In the genomic region with DNA sequence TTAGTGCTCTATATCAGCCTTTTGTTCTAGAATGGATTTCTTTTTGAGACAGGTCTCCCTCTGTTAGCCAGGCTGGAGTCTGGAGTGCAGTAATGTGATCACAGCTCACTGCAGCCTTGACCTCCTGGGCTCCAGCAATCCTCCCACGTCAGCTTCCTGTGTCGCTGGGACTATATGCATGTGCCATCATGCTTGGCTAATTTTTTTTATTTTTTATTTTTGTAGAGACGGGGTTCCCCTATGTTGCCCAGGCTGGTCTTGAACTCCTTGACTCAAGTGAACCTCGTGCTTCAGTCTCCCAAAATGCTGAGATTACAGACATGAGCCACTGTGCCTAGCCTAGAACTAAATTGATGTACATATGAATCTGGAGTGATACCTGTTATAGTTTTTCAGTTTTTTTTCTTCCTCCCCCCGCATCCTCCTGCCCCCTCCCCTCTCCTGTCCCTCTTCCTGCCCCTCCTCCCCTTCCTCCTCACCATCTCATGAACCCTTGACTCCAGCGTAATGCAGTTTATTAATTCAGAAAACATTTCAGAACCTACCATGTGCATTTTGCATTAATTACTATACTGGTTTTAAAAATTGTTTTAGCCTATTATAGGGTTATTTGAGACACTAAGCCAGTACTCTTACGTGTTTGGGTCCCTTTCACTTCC, we compare ENCODE assay signal across 1 cellular context.
TF ChIP-seq lines count a peak whose summit lies in the region.

No MANE protein-coding gene starts in this region.

TF ChIP-seq in GM12878, 131 proteins besides CTCF, POLR2A, EP300 and RAD21 (continued from another document):
- TF ChIP-seq, protein P1, sequence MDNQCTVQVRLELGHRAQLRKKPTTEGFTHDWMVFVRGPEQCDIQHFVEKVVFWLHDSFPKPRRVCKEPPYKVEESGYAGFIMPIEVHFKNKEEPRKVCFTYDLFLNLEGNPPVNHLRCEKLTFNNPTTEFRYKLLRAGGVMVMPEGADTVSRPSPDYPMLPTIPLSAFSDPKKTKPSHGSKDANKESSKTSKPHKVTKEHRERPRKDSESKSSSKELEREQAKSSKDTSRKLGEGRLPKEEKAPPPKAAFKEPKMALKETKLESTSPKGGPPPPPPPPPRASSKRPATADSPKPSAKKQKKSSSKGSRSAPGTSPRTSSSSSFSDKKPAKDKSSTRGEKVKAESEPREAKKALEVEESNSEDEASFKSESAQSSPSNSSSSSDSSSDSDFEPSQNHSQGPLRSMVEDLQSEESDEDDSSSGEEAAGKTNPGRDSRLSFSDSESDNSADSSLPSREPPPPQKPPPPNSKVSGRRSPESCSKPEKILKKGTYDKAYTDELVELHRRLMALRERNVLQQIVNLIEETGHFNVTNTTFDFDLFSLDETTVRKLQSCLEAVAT (IDR thresholded peaks at IDR 0.05) = 0 out of 2 replicates have a peak, but pooled peaks have one; percentile 19
- TF ChIP-seq EED (IDR thresholded peaks at IDR 0.05; ENCODE audit: low read depth) = peak; percentile 78
- TF ChIP-seq SMARCA5 (IDR thresholded peaks at IDR 0.05) = no peak
- TF ChIP-seq NR2F1 (conservative IDR thresholded peaks at IDR 0.05) = peak; percentile 43; the same call in 1 of the 2 replicates
- TF ChIP-seq NBN (IDR thresholded peaks at IDR 0.05) = peak; percentile 64
- TF ChIP-seq CREM (IDR thresholded peaks at IDR 0.05; ENCODE audit: low read depth) = peak; percentile 73; the same call in 1 of the 2 replicates
- peak in 1 of 2 experiments; percentile 41; a peak in 1 of 3 replicates for TF ChIP-seq EGR1 (IDR thresholded peaks at IDR 0.05; ENCODE audit: borderline replicate concordance in 1 of 2, low read depth in 2 of 2, low read length in 2 of 2)
- TF ChIP-seq, protein P2, sequence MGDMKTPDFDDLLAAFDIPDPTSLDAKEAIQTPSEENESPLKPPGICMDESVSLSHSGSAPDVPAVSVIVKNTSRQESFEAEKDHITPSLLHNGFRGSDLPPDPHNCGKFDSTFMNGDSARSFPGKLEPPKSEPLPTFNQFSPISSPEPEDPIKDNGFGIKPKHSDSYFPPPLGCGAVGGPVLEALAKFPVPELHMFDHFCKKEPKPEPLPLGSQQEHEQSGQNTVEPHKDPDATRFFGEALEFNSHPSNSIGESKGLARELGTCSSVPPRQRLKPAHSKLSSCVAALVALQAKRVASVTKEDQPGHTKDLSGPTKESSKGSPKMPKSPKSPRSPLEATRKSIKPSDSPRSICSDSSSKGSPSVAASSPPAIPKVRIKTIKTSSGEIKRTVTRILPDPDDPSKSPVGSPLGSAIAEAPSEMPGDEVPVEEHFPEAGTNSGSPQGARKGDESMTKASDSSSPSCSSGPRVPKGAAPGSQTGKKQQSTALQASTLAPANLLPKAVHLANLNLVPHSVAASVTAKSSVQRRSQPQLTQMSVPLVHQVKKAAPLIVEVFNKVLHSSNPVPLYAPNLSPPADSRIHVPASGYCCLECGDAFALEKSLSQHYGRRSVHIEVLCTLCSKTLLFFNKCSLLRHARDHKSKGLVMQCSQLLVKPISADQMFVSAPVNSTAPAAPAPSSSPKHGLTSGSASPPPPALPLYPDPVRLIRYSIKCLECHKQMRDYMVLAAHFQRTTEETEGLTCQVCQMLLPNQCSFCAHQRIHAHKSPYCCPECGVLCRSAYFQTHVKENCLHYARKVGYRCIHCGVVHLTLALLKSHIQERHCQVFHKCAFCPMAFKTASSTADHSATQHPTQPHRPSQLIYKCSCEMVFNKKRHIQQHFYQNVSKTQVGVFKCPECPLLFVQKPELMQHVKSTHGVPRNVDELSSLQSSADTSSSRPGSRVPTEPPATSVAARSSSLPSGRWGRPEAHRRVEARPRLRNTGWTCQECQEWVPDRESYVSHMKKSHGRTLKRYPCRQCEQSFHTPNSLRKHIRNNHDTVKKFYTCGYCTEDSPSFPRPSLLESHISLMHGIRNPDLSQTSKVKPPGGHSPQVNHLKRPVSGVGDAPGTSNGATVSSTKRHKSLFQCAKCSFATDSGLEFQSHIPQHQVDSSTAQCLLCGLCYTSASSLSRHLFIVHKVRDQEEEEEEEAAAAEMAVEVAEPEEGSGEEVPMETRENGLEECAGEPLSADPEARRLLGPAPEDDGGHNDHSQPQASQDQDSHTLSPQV (IDR thresholded peaks at IDR 0.05) = no peak
- no peak for TF ChIP-seq RFX5 (IDR thresholded peaks at IDR 0.05; ENCODE audit: low read depth, low read length)
- peak; percentile 48; the same call in 1 of the 2 replicates for TF ChIP-seq ZNF384 (IDR thresholded peaks at IDR 0.05; ENCODE audit: borderline replicate concordance, low read depth, low read length)
- TF ChIP-seq, protein P3, sequence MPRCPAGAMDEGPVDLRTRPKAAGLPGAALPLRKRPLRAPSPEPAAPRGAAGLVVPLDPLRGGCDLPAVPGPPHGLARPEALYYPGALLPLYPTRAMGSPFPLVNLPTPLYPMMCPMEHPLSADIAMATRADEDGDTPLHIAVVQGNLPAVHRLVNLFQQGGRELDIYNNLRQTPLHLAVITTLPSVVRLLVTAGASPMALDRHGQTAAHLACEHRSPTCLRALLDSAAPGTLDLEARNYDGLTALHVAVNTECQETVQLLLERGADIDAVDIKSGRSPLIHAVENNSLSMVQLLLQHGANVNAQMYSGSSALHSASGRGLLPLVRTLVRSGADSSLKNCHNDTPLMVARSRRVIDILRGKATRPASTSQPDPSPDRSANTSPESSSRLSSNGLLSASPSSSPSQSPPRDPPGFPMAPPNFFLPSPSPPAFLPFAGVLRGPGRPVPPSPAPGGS (IDR thresholded peaks at IDR 0.05; ENCODE audit: borderline replicate concordance, insufficient read depth, low read depth, low read length, poor library complexity, severe bottlenecking) = peak; percentile 52
- TF ChIP-seq PAX5 (IDR thresholded peaks at IDR 0.05; ENCODE audit: borderline replicate concordance, low read depth, low read length) = 0 out of 2 replicates have a peak, but pooled peaks have one; percentile 60
- TF ChIP-seq, protein P4, sequence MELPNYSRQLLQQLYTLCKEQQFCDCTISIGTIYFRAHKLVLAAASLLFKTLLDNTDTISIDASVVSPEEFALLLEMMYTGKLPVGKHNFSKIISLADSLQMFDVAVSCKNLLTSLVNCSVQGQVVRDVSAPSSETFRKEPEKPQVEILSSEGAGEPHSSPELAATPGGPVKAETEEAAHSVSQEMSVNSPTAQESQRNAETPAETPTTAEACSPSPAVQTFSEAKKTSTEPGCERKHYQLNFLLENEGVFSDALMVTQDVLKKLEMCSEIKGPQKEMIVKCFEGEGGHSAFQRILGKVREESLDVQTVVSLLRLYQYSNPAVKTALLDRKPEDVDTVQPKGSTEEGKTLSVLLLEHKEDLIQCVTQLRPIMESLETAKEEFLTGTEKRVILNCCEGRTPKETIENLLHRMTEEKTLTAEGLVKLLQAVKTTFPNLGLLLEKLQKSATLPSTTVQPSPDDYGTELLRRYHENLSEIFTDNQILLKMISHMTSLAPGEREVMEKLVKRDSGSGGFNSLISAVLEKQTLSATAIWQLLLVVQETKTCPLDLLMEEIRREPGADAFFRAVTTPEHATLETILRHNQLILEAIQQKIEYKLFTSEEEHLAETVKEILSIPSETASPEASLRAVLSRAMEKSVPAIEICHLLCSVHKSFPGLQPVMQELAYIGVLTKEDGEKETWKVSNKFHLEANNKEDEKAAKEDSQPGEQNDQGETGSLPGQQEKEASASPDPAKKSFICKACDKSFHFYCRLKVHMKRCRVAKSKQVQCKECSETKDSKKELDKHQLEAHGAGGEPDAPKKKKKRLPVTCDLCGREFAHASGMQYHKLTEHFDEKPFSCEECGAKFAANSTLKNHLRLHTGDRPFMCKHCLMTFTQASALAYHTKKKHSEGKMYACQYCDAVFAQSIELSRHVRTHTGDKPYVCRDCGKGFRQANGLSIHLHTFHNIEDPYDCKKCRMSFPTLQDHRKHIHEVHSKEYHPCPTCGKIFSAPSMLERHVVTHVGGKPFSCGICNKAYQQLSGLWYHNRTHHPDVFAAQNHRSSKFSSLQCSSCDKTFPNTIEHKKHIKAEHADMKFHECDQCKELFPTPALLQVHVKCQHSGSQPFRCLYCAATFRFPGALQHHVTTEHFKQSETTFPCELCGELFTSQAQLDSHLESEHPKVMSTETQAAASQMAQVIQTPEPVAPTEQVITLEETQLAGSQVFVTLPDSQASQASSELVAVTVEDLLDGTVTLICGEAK (IDR thresholded peaks at IDR 0.05; ENCODE audit: borderline replicate concordance) = no peak
- TF ChIP-seq TARDBP (IDR thresholded peaks at IDR 0.05; ENCODE audit: borderline replicate concordance) = no peak
- peak; percentile 15 for TF ChIP-seq MEF2B (IDR thresholded peaks at IDR 0.05; ENCODE audit: partially characterized antibody, poor library complexity, severe bottlenecking)
- TF ChIP-seq POU2F2 (IDR thresholded peaks at IDR 0.05; ENCODE audit: borderline replicate concordance, low read depth, low read length) = peak; percentile 82; the same call in 1 of the 3 replicates
- TF ChIP-seq ETV6 (conservative IDR thresholded peaks at IDR 0.05 in 1 of 2, IDR thresholded peaks at IDR 0.05 in 1 of 2; ENCODE audit: borderline replicate concordance in 1 of 2, low read depth in 1 of 2) = 0 out of 4 replicates have a peak, but pooled peaks of 1 of the 2 experiments have one; percentile 16
- TF ChIP-seq NR2C2 (IDR thresholded peaks at IDR 0.05; ENCODE audit: borderline replicate concordance, control insufficient read depth, insufficient read length, low read depth) = no peak
- TF ChIP-seq, protein P5, sequence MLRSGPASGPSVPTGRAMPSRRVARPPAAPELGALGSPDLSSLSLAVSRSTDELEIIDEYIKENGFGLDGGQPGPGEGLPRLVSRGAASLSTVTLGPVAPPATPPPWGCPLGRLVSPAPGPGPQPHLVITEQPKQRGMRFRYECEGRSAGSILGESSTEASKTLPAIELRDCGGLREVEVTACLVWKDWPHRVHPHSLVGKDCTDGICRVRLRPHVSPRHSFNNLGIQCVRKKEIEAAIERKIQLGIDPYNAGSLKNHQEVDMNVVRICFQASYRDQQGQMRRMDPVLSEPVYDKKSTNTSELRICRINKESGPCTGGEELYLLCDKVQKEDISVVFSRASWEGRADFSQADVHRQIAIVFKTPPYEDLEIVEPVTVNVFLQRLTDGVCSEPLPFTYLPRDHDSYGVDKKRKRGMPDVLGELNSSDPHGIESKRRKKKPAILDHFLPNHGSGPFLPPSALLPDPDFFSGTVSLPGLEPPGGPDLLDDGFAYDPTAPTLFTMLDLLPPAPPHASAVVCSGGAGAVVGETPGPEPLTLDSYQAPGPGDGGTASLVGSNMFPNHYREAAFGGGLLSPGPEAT (IDR thresholded peaks at IDR 0.05; ENCODE audit: low read depth) = peak; percentile 67; the same call in 1 of the 2 replicates
- TF ChIP-seq MEF2A (IDR thresholded peaks at IDR 0.05; ENCODE audit: insufficient read depth, low read depth, low read length) = peak; percentile 19; the same call in 1 of the 2 replicates
- TF ChIP-seq BHLHE40 (IDR thresholded peaks at IDR 0.05; ENCODE audit: borderline replicate concordance in 1 of 2, low read depth in 2 of 2, low read length in 1 of 2) = peak; percentile 52 to 80; a peak in 3 of 4 replicates
- no peak for TF ChIP-seq TBL1XR1 (IDR thresholded peaks at IDR 0.05; ENCODE audit: low read depth, low read length)
- peak; percentile 61; the same call in 1 of the 2 replicates for TF ChIP-seq CREB1 (IDR thresholded peaks at IDR 0.05; ENCODE audit: low read depth)
- TF ChIP-seq POLR2AphosphoS5 (IDR thresholded peaks at IDR 0.05; ENCODE audit: low read length) = no peak
- TF ChIP-seq NFIC (IDR thresholded peaks at IDR 0.05; ENCODE audit: low read depth, low read length) = peak; percentile 58; the same call in 1 of the 2 replicates
- TF ChIP-seq, protein P6, sequence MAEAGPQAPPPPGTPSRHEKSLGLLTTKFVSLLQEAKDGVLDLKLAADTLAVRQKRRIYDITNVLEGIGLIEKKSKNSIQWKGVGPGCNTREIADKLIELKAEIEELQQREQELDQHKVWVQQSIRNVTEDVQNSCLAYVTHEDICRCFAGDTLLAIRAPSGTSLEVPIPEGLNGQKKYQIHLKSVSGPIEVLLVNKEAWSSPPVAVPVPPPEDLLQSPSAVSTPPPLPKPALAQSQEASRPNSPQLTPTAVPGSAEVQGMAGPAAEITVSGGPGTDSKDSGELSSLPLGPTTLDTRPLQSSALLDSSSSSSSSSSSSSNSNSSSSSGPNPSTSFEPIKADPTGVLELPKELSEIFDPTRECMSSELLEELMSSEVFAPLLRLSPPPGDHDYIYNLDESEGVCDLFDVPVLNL (IDR thresholded peaks at IDR 0.05; ENCODE audit: low read depth, low read length) = no peak
- TF ChIP-seq, protein P7, sequence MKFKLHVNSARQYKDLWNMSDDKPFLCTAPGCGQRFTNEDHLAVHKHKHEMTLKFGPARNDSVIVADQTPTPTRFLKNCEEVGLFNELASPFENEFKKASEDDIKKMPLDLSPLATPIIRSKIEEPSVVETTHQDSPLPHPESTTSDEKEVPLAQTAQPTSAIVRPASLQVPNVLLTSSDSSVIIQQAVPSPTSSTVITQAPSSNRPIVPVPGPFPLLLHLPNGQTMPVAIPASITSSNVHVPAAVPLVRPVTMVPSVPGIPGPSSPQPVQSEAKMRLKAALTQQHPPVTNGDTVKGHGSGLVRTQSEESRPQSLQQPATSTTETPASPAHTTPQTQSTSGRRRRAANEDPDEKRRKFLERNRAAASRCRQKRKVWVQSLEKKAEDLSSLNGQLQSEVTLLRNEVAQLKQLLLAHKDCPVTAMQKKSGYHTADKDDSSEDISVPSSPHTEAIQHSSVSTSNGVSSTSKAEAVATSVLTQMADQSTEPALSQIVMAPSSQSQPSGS (IDR thresholded peaks at IDR 0.05; ENCODE audit: low read length) = peak; percentile 49; the same call in 1 of the 2 replicates
- no peak for TF ChIP-seq ZNF274 (IDR thresholded peaks at IDR 0.05; ENCODE audit: insufficient read depth, insufficient read length)
- TF ChIP-seq ATF7 (IDR thresholded peaks at IDR 0.05; ENCODE audit: low read depth) = peak; percentile 28; the same call in 1 of the 2 replicates
- peak; percentile 57; the same call in 1 of the 2 replicates for TF ChIP-seq IKZF1 (conservative IDR thresholded peaks at IDR 0.05)
- 0 out of 2 replicates have a peak, but pooled peaks have one; percentile 24 for TF ChIP-seq TCF3 (IDR thresholded peaks at IDR 0.05; ENCODE audit: borderline replicate concordance, insufficient read depth, low read depth, low read length)
- TF ChIP-seq CBX5 (IDR thresholded peaks at IDR 0.05; ENCODE audit: low read depth) = 0 out of 2 replicates have a peak, but pooled peaks have one; percentile 41
TF ChIP-seq in GM12878: peak in this region for 24.
